Comparison of ENCODE assay signal across 2 cellular contexts in genomic region chr11:7593476-7593875, GRCh38.
TF ChIP-seq lines count a peak whose summit lies in the region.

No MANE protein-coding gene starts in this region.

TF ChIP-seq in SK-N-SH, 30 proteins besides CTCF, POLR2A, EP300 and RAD21 (continued from another document):
- no peak for TF ChIP-seq GATA2 (CRISPR knock-in tag; IDR thresholded peaks at IDR 0.05)
- TF ChIP-seq RXRA (IDR thresholded peaks at IDR 0.05; ENCODE audit: borderline replicate concordance, low read depth), result no peak
- TF ChIP-seq TCF12 (IDR thresholded peaks at IDR 0.05), result no peak
- no peak for TF ChIP-seq MAX (IDR thresholded peaks at IDR 0.05; ENCODE audit: low read depth)
- no peak for TF ChIP-seq CHD2 (IDR thresholded peaks at IDR 0.05; ENCODE audit: low read length, partially characterized antibody)
- no peak for TF ChIP-seq ZBTB33 (IDR thresholded peaks at IDR 0.05; ENCODE audit: borderline replicate concordance, low read depth)

TF ChIP-seq in SK-N-SH treated with all-trans-retinoic acid at 6 μM for 48 hours, 23 proteins besides CTCF, POLR2A, EP300 and RAD21 (continued from another document):
- TF ChIP-seq POU6F1 (CRISPR knock-in tag; IDR thresholded peaks at IDR 0.05; ENCODE audit: borderline replicate concordance, low read depth), result no peak
